8 cellular contexts compared by ENCODE assay signal in the genomic region with DNA sequence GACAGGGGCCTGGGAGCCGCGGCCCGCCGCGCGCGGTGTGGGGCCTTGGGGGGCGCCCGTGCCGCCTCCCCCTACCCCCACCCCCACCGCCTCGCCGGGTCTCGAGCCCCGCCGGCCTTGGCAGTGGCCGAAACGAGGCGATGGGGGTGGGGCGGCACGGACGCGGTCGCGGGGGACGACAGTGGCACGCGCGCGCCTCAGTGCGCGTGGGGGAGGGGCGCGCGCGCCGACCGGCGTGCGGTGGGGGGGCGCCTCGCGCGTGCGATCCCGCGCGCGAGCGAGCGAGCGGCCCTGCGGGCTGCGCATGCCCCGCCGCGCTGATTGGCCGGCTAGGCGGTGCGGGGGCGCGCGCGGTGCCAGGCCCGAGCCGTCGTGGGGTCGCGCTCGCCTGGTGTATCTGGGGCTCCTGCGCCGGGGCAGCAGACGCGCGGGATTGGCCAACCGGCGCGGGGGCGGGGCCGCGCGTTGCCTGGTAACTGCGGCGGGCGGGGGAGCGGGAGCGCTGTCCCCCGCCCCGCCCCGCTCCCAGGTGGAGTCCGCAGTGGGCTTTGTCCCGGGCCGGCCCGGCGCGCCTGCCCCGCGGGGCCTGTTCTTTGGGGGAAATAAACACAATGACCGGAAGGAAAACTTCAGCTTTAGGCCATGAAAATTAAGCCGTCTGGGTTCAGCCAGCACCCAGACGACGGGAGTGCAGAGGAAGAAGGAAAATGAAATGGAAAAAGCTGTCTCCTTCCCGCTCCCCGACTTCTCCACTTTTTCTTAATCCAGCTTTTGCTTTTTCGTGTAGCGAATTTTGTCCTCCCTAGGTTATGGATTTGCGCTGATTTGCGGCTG. TPM values are rescaled to one million over a fixed set of nuclear protein-coding genes. Genes with fewer than 3 reads are reported as not detected.
A peak's percentile ranks its signal among the peaks of the same experiment; 100 is the strongest.
DNase-seq lines count a peak whose midpoint lies in the region; ATAC-seq and TF ChIP-seq lines count a peak whose summit lies in the region.

No MANE protein-coding gene starts in this region.

- H3K9me3 Mint-ChIP-seq in activated CD4-positive, alpha-beta T cell treated with anti-CD3 and anti-CD28 coated beads for 36 hours (ENCODE audit: low read depth) = no peaks in the 10 kb centered on the region

- no peaks in the 10 kb centered on the region for H3K27me3 Mint-ChIP-seq in activated CD4-positive, alpha-beta T cell treated with anti-CD3 and anti-CD28 coated beads for 36 hours

- CTCF ChIA-PET in activated CD4-positive, alpha-beta T cell treated with anti-CD3 and anti-CD28 coated beads for 36 hours (lab: Charles Lee) = interaction anchor here (0.9 kb wide), 1 partner anchor 12 kb away, joined by 4 read pairs; no protein-coding TSS in a partner anchor

- POLR2A ChIA-PET in activated CD4-positive, alpha-beta T cell treated with anti-CD3 and anti-CD28 coated beads for 36 hours (lab: Charles Lee) = interaction anchor here (0.6 kb wide), 1 partner anchor 1137 kb away, joined by 4 read pairs; no protein-coding TSS in a partner anchor

- H3K4me3 Mint-ChIP-seq in activated CD4-positive, alpha-beta T cell treated with anti-CD3 and anti-CD28 coated beads for 36 hours = peak overlapping the region; percentile 76

- peak overlapping the region; percentile 67 for H3K4me3 ChIP-seq in AG10803 (ENCODE audit: low read length)

- DNase-seq in AG10803 (ENCODE audit: low read depth) (peak; percentile 91), NCI-H446 treated with DMSO at 0.1 percent for 48 hours (lab: John Stamatoyannopoulos, UW) (peak; percentile 59), cerebellum (ENCODE audit: low spot score) (peak; percentile 99), kidney glomerular epithelial cell (lab: John Stamatoyannopoulos, UW) (peak; percentile 88)
- DNase-seq in activated CD4-positive, alpha-beta T cell treated with anti-CD3 and anti-CD28 coated beads for 36 hours = peak; percentile 94
- peak; percentile 93 for DNase-seq in stimulated activated CD4-positive, alpha-beta T cell treated with anti-CD3 and anti-CD28 coated beads, Interleukin-15, amount 100 ng/mL, for 24 hours

- TF ChIP-seq CTCF in AG10803 (conservative IDR thresholded peaks at IDR 0.05; ENCODE audit: low read length) = no peak

- peaks cover 55% of the 10 kb centered on the region for H3K4me1 Mint-ChIP-seq in activated CD4-positive, alpha-beta T cell treated with anti-CD3 and anti-CD28 coated beads for 36 hours

- ATAC-seq in GM19043 (IDR thresholded peaks at IDR 0.05; ENCODE audit: low read depth, unreplicated experiment) (peak; percentile 50), HG03342 (IDR thresholded peaks at IDR 0.05; ENCODE audit: unreplicated experiment) (peak; percentile 52)
- ATAC-seq in activated CD4-positive, alpha-beta T cell treated with anti-CD3 and anti-CD28 coated beads for 36 hours = peak; percentile 66

- peaks cover 25% of the 10 kb centered on the region for H3K36me3 Mint-ChIP-seq in activated CD4-positive, alpha-beta T cell treated with anti-CD3 and anti-CD28 coated beads for 36 hours (ENCODE audit: low read depth)

- intact Hi-C loops in activated CD4-positive, alpha-beta T cell treated with anti-CD3 and anti-CD28 coated beads for 36 hours (cut with DNase I, micrococcal nuclease) = loop anchor here (1.0 to 5.0 kb wide), 3 partner anchors 8 to 1136 kb away; partner anchors contain the start of gene BAZ1B (in 1 of the 2)

- peak overlapping the region; percentile 95 for H3K27ac Mint-ChIP-seq in activated CD4-positive, alpha-beta T cell treated with anti-CD3 and anti-CD28 coated beads for 36 hours

RNA-seq across cellular contexts. Expression of gene GTF2I, which starts 0.9 kb away (rescaled TPM):
- total RNA-seq in activated CD4-positive, alpha-beta T cell treated with anti-CD3 and anti-CD28 coated beads for 36 hours = 100 to 1,000 TPM; 125 to 130 TPM
- 328 TPM for total RNA-seq in cerebellum

Comparison
In these comparisons a context has a peak if more than half of its experiments do, and no peak if none do; other contexts are left out.
1. Peak in every context shown above with its lines: DNase-seq, ATAC-seq and H3K4me3 ChIP-seq.